In genomic region chr2:148888003-148888501, GRCh38 we compare ENCODE assay signal across 7 cellular contexts. TPM values are rescaled to one million over a fixed set of nuclear protein-coding genes. Genes with fewer than 3 reads are reported as not detected.
DNase-seq lines count a peak whose midpoint lies in the region; ATAC-seq and TF ChIP-seq lines count a peak whose summit lies in the region.

No MANE protein-coding gene starts in this region.

- peak overlapping the region; percentile 73 for H3K4me3 Mint-ChIP-seq in osteocyte (ENCODE audit: unreplicated experiment)

- H3K36me3 Mint-ChIP-seq in osteocyte (ENCODE audit: unreplicated experiment): no peaks in the 10 kb centered on the region

- in situ Hi-C loops in GM13976 (cut with MboI; ENCODE audit: low sequenced_read_pairs, unreplicated experiment): no loop called here

- no peaks in the 10 kb centered on the region for H3K9me3 Mint-ChIP-seq in osteocyte (ENCODE audit: unreplicated experiment)

- peaks cover 16% of the 10 kb centered on the region for H3K4me1 Mint-ChIP-seq in osteocyte (ENCODE audit: unreplicated experiment)

- TF ChIP-seq CTCF in GM13976 (IDR thresholded peaks at IDR 0.05; ENCODE audit: borderline replicate concordance, control extremely low read depth, extremely low read depth, insufficient read depth, missing control alignments): no peak
- no peak for TF ChIP-seq CTCF in osteocyte (IDR thresholded peaks at IDR 0.05)

- ATAC-seq in GM21381 (IDR thresholded peaks at IDR 0.05; ENCODE audit: unreplicated experiment): no peak

- DNase-seq in GM13976 (ENCODE audit: low spot score) (peak; percentile 43), NCI-H345 (lab: John Stamatoyannopoulos, UW) (peak; percentile 73), ecto neural progenitor cell (ENCODE audit: low spot score) (peak; percentile 51), osteocyte (ENCODE audit: extremely low spot score, unreplicated experiment) (no peak), medulla oblongata (ENCODE audit: extremely low spot score) (no peak), NCI-H82 (lab: John Stamatoyannopoulos, UW) (no peak)

- H3K27ac Mint-ChIP-seq in osteocyte (ENCODE audit: unreplicated experiment): no peak overlapping the region

- no peaks in the 10 kb centered on the region for H3K27me3 Mint-ChIP-seq in osteocyte (ENCODE audit: unreplicated experiment)

RNA-seq across cellular contexts. Expression of gene KIF5C, which starts 13.0 kb away (rescaled TPM):
- total RNA-seq in osteocyte: 10.2 and 10.7 TPM in 2 replicates

Comparison
In these comparisons a context has a peak if more than half of its experiments do, and no peak if none do; other contexts are left out.
1. DNase-seq: peak in GM13976 (single experiment), NCI-H345 (single experiment) and ecto neural progenitor cell (single experiment); none in osteocyte (single experiment), medulla oblongata (single experiment) and NCI-H82 (single experiment).